In genomic region chr3:180277036-180277435, GRCh38 we compare ENCODE assay signal across 17 cellular contexts.
A peak's percentile ranks its signal among the peaks of the same experiment; 100 is the strongest.
DNase-seq lines count a peak whose midpoint lies in the region; ATAC-seq and TF ChIP-seq lines count a peak whose summit lies in the region.
"Had no signal": no experiment of that assay in that cellular context is flagged by ENCODE, and none has a peak within 500 bp of the region (broad histone marks: within the 10 kb centered on the region; RNA-seq: fewer than 3 reads in every experiment).

No MANE protein-coding gene starts in this region.

- H3K27ac ChIP-seq in WERI-Rb-1 (no peak overlapping the region), mesenchymal stem cell (ENCODE audit: low read length, poor library complexity, severe bottlenecking) (no peak overlapping the region), prostate gland (no peak overlapping the region)
- H3K27ac ChIP-seq: skin epidermis had no signal

- WGBS in mesenchymal stem cell, result 64% methylated on average over 2 of the region's 2 CpGs
- WGBS in prostate gland, result 37% methylated on average over 2 of the region's 2 CpGs

- no peak overlapping the region for H2BK120ac ChIP-seq in mesenchymal stem cell (ENCODE audit: low read depth, low read length)

- no peak overlapping the region for H2BK5ac ChIP-seq in mesenchymal stem cell (ENCODE audit: low read depth, low read length, poor library complexity, severe bottlenecking)

- intact Hi-C loops in prostate gland (cut with DNase I), result no loop called here

- no peak overlapping the region for H3K4ac ChIP-seq in mesenchymal stem cell (ENCODE audit: low read depth in 1 of 2, low read length in 2 of 2)

- no peaks in the 10 kb centered on the region for H3K9me3 ChIP-seq in WERI-Rb-1 (ENCODE audit: severe bottlenecking)
- no peaks in the 10 kb centered on the region for H3K9me3 ChIP-seq in mesenchymal stem cell (ENCODE audit: control insufficient read depth, low read length)
- no peaks in the 10 kb centered on the region for H3K9me3 ChIP-seq in prostate gland

- H3K4me2 ChIP-seq in mesenchymal stem cell (ENCODE audit: low read length, poor library complexity, severe bottlenecking), result no peak overlapping the region

- ATAC-seq in GM18867 (IDR thresholded peaks at IDR 0.05; ENCODE audit: unreplicated experiment), result no peak
- ATAC-seq: activated CD8-positive, alpha-beta memory T cell treated with anti-CD3 and anti-CD28 coated beads, Interleukin-2, amount 10 ng/mL, durations not matched to agents 7 days and 5 days; left lobe of liver had no signal

- no peak overlapping the region for H3K18ac ChIP-seq in mesenchymal stem cell (ENCODE audit: low read depth in 1 of 2, low read length in 2 of 2)

- no peak for TF ChIP-seq CTCF in WERI-Rb-1 (IDR thresholded peaks at IDR 0.05; ENCODE audit: low read depth, low read length)
- TF ChIP-seq CTCF in prostate gland (IDR thresholded peaks at IDR 0.05), result no peak

- no peak overlapping the region for H2BK15ac ChIP-seq in mesenchymal stem cell (ENCODE audit: low read depth, poor library complexity, severe bottlenecking)

- no peak overlapping the region for H3K23ac ChIP-seq in mesenchymal stem cell (ENCODE audit: low read length in 2 of 2)

- no peak overlapping the region for H2BK12ac ChIP-seq in mesenchymal stem cell (ENCODE audit: low read length in 2 of 2)

- DNase-seq in EL (peak; percentile 6), M059J (ENCODE audit: low read depth) (peak; percentile 47), WERI-Rb-1 (peak; percentile 9), mesenchymal stem cell (no peak), NCI-H1417 treated with DMSO at 0.1 percent for 48 hours (lab: John Stamatoyannopoulos, UW) (no peak), prostate gland (ENCODE audit: low spot score) (no peak)
- DNase-seq in activated CD4-positive, CD25-positive, alpha-beta regulatory T cell (lab: John Stamatoyannopoulos, UW), result no peak
- DNase-seq: activated CD8-positive, alpha-beta memory T cell treated with anti-CD3 and anti-CD28 coated beads, Interleukin-2, amount 10 ng/mL, durations not matched to agents 7 days and 5 days; GF-D8; NCI-H1048; NCI-H226; SHP77; stimulated activated CD4-positive, alpha-beta T cell treated with anti-CD3 and anti-CD28 coated beads, Interleukin-4, amount 100 ng/mL, for 24 hours; substantia nigra had no signal

- no peak overlapping the region for H3K14ac ChIP-seq in mesenchymal stem cell (ENCODE audit: low read length in 2 of 2)

- H3K27me3 ChIP-seq in WERI-Rb-1 (ENCODE audit: insufficient read depth, low read depth, severe bottlenecking), result no peaks in the 10 kb centered on the region
- H3K27me3 ChIP-seq in mesenchymal stem cell (ENCODE audit: control insufficient read depth in 1 of 2, insufficient read depth in 1 of 2, low read length in 2 of 2), result no peaks in the 10 kb centered on the region
- H3K27me3 ChIP-seq in prostate gland (replicated peaks; ENCODE audit: insufficient read depth), result no peaks in the 10 kb centered on the region

- no peak overlapping the region for H4K8ac ChIP-seq in mesenchymal stem cell (ENCODE audit: low read length)

- H3K9ac ChIP-seq in mesenchymal stem cell (ENCODE audit: low read length), result peak overlapping the region; percentile 47

- H3K36me3 ChIP-seq in WERI-Rb-1 (no peaks in the 10 kb centered on the region), mesenchymal stem cell (ENCODE audit: control insufficient read depth in 1 of 2, insufficient read depth in 2 of 2, low read depth in 1 of 2, low read length in 2 of 2) (no peaks in the 10 kb centered on the region), prostate gland (no peaks in the 10 kb centered on the region)

- H2AFZ ChIP-seq in mesenchymal stem cell (ENCODE audit: low read depth, low read length), result no peak overlapping the region

- no peak overlapping the region for H2AK5ac ChIP-seq in mesenchymal stem cell (ENCODE audit: low read length, severe bottlenecking)

- H4K91ac ChIP-seq in mesenchymal stem cell (ENCODE audit: low read length), result no peak overlapping the region

- H3K4me1 ChIP-seq in mesenchymal stem cell (ENCODE audit: control insufficient read depth, insufficient read depth, low read depth, low read length) (no peaks in the 10 kb centered on the region), prostate gland (replicated peaks) (no peaks in the 10 kb centered on the region)

- H3K4me3 ChIP-seq in WERI-Rb-1 (ENCODE audit: low read depth, low read length), result no peak overlapping the region
- no peak overlapping the region for H3K4me3 ChIP-seq in mesenchymal stem cell (ENCODE audit: insufficient read depth in 1 of 2, low read depth in 1 of 2, low read length in 2 of 2)
- H3K4me3 ChIP-seq in prostate gland, result no peak overlapping the region
- H3K4me3 ChIP-seq: skin epidermis had no signal

- TF ChIP-seq POLR2A in prostate gland (IDR thresholded peaks at IDR 0.05), result no peak

- H3K79me1 ChIP-seq in mesenchymal stem cell (replicated peaks; ENCODE audit: low read length, poor library complexity, severe bottlenecking), result no peaks in the 10 kb centered on the region

Comparison
In these comparisons a context has a peak if more than half of its experiments do, and no peak if none do; other contexts are left out.
1. DNase-seq: peak in EL (single experiment), M059J (single experiment) and WERI-Rb-1 (single experiment); none in mesenchymal stem cell (single experiment), activated CD4-positive, CD25-positive, alpha-beta regulatory T cell (0 of 4), NCI-H1417 treated with DMSO at 0.1 percent for 48 hours (single experiment) and prostate gland (single experiment).